8 cellular contexts compared by ENCODE assay signal in the genomic region with DNA sequence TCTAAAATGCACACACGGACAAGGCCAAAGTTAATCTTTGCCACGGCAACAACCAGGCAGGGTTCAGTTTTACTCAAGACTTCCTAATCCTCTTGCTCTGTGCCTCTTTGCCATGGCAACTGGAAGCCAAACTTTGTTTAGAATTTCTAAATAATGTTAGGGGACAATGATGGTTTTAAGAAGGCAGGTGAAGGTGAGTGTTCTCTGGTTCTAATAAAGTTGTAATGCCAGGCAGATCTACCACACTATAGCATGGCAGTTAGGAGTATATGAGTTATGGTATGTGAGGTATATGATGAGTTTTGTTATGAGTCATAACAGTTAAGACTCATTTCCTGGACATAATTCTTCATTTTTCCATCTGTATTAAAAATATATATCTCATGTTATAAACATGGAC. TPM values are rescaled to one million over a fixed set of nuclear protein-coding genes. Genes with fewer than 3 reads are reported as not detected.
DNase-seq lines count a peak whose midpoint lies in the region; ATAC-seq and TF ChIP-seq lines count a peak whose summit lies in the region.

No MANE protein-coding gene starts in this region.

- H3F3A ChIP-seq in PC-3 (ENCODE audit: low read length, unreplicated experiment): no peaks in the 10 kb centered on the region

- no peak overlapping the region for H3K9ac ChIP-seq in PC-3 (ENCODE audit: low read length)

- TF ChIP-seq CTCF in PC-3 (conservative IDR thresholded peaks at IDR 0.05; ENCODE audit: low read depth, low read length): no peak

- no peaks in the 10 kb centered on the region for H3K9me3 ChIP-seq in PC-3 (ENCODE audit: low read length)

- no peak overlapping the region for H2AFZ ChIP-seq in PC-3 (ENCODE audit: low read length)

- no peaks in the 10 kb centered on the region for H3K9me2 ChIP-seq in PC-3 (replicated peaks; ENCODE audit: low read length)

- peaks cover 13% of the 10 kb centered on the region for H3K4me1 ChIP-seq in PC-3 (ENCODE audit: insufficient read depth, low read length)

- CTCF ChIA-PET in PC-3 (lab: Charles Lee): no interaction called here

- ATAC-seq in GM18907 (IDR thresholded peaks at IDR 0.05; ENCODE audit: unreplicated experiment): peak; percentile 62
- peak; percentile 52 for ATAC-seq in HG02759 (IDR thresholded peaks at IDR 0.05; ENCODE audit: unreplicated experiment)
- ATAC-seq in PC-3: peak; percentile 84

- POLR2A ChIA-PET in PC-3 (lab: Charles Lee; ENCODE audit: unreplicated experiment): no interaction called here

- BruUV-seq in PC-3 (replicated peaks; lab: Mats Ljungman, UMichigan): no TSS peak

- peak overlapping the region; percentile 50 for H3K27ac ChIP-seq in PC-3 (ENCODE audit: low read length)

- no peaks in the 10 kb centered on the region for H3K36me3 ChIP-seq in PC-3 (ENCODE audit: low read depth, low read length)

- no peak overlapping the region for H3K4me3 ChIP-seq in PC-3 (ENCODE audit: low read length)

- H3K4me2 ChIP-seq in PC-3 (ENCODE audit: low read length): 0 out of 2 replicates have a peak overlapping the region, but pooled peaks have one; percentile 18

- H4K20me1 ChIP-seq in PC-3 (ENCODE audit: low read length): no peaks in the 10 kb centered on the region

- no peaks in the 10 kb centered on the region for H3K79me2 ChIP-seq in PC-3 (ENCODE audit: low read length)

- intact Hi-C loops in PC-3 (cut with micrococcal nuclease): no loop called here

- H3K27me3 ChIP-seq in PC-3 (ENCODE audit: low read length): no peaks in the 10 kb centered on the region

- DNase-seq in PC-3: peak; percentile 63
- peak; percentile 30 for DNase-seq in iris pigment epithelial cell (ENCODE audit: low read depth)
- DNase-seq in stimulated activated naive CD4-positive, alpha-beta T cell treated with Interleukin-2 at 50 U/mL for 16 hours (lab: John Stamatoyannopoulos, UW): no peak
- no peak for DNase-seq in activated CD8-positive, alpha-beta memory T cell treated with anti-CD3 and anti-CD28 coated beads, Interleukin-2, amount 50 U/mL, for 4 hours
- no peak for DNase-seq in effector CD8-positive, alpha-beta T cell (lab: John Stamatoyannopoulos, UW)
- no peak for DNase-seq in DMS153 treated with DMSO at 0.1 percent for 48 hours (lab: John Stamatoyannopoulos, UW; ENCODE audit: unreplicated experiment)

RNA-seq across cellular contexts. Expression of a gene that starts 2.7 kb away (rescaled TPM):
- total RNA-seq in PC-3 (2014; rRNA removed): 0.11 TPM in 1 of 2 replicates, not detected in the other

Comparison
In these comparisons a context has a peak if more than half of its experiments do, and no peak if none do; other contexts are left out.
1. DNase-seq: peak in PC-3 (single experiment) and iris pigment epithelial cell (single experiment); none in stimulated activated naive CD4-positive, alpha-beta T cell treated with Interleukin-2 at 50 U/mL for 16 hours (single experiment), activated CD8-positive, alpha-beta memory T cell treated with anti-CD3 and anti-CD28 coated beads, Interleukin-2, amount 50 U/mL, for 4 hours (single experiment), effector CD8-positive, alpha-beta T cell (single experiment) and DMS153 treated with DMSO at 0.1 percent for 48 hours (single experiment).
2. Peak in every context shown above with its lines, with median percentiles within 50 percentile points of each other: ATAC-seq.